In the genomic region with DNA sequence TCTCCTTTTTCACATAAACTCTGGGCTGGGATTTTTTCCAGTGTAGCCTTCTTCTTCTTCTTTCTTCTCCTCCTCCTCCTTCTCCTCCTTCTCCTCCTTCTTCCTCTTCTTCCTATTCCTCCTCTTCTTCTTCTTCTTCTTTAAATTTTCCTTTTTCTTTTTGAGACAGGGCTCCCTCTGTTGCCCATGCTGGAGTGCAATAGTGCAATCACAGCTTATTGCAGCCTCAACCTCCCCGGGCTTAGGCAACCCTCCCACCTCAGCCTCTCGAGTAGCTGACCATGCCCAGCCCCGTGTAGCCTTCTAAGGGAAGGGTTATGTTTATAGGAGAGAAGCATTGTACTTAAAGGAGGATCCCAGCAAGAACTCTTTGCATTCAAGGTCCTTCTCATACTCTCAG, we compare ENCODE assay signal across 18 cellular contexts. TPM values are rescaled to one million over a fixed set of nuclear protein-coding genes. Genes with fewer than 3 reads are reported as not detected.
A peak's percentile ranks its signal among the peaks of the same experiment; 100 is the strongest.
DNase-seq lines count a peak whose midpoint lies in the region; ATAC-seq and TF ChIP-seq lines count a peak whose summit lies in the region.
"Had no signal": no experiment of that assay in that cellular context is flagged by ENCODE, and none has a peak within 500 bp of the region (broad histone marks: within the 10 kb centered on the region; RNA-seq: fewer than 3 reads in every experiment).

No MANE protein-coding gene starts in this region.

- H3K4me2 ChIP-seq in HCT116 (ENCODE audit: low read length) (no peak overlapping the region), PC-3 (ENCODE audit: low read length) (0 out of 2 replicates have a peak overlapping the region, but pooled peaks have one; percentile 17)
- H3K4me2 ChIP-seq: BLaER1 had no signal

- H2AFZ ChIP-seq in HCT116 (ENCODE audit: low read depth, low read length, poor library complexity, severe bottlenecking): no peak overlapping the region
- H2AFZ ChIP-seq in PC-3 (ENCODE audit: low read length): no peak overlapping the region

- no peak overlapping the region for H3K4me3 ChIP-seq in BJ (ENCODE audit: low read depth, low read length)
- H3K4me3 ChIP-seq in HCT116 (replicated peaks in 1 of 2; ENCODE audit: low read depth in 1 of 2, low read length in 2 of 2): no peak overlapping the region
- no peak overlapping the region for H3K4me3 ChIP-seq in PC-3 (ENCODE audit: low read length)
- H3K4me3 ChIP-seq: BLaER1 had no signal

- no peak for TF ChIP-seq POLR2A in HCT116 (IDR thresholded peaks at IDR 0.05; ENCODE audit: borderline replicate concordance, extremely low read depth, insufficient read depth, insufficient read length)

- peaks cover 3% of the 10 kb centered on the region for H3K4me1 Mint-ChIP-seq in osteocyte (ENCODE audit: unreplicated experiment)

- no peaks in the 10 kb centered on the region for H3K9me3 Mint-ChIP-seq in osteocyte (ENCODE audit: unreplicated experiment)
- H3K9me3 Mint-ChIP-seq: CD8-positive, alpha-beta memory T cell had no signal

- H3K4me1 ChIP-seq in HCT116 (ENCODE audit: control insufficient read depth in 1 of 2, insufficient read depth in 2 of 2, low read length in 2 of 2) (no peaks in the 10 kb centered on the region), PC-3 (ENCODE audit: insufficient read depth, low read length) (peaks cover 12% of the 10 kb centered on the region)

- RAD21 ChIA-PET in HCT116 (lab: Charles Lee; ENCODE audit: low non-redundant PET in 1 of 2, low total read pairs in 2 of 2, uncharacterized antibody in 2 of 2, unreplicated experiment in 2 of 2): no interaction called here

- peaks cover 47% of the 10 kb centered on the region for H3K27me3 Mint-ChIP-seq in osteocyte (ENCODE audit: unreplicated experiment)

- TF ChIP-seq CTCF in BJ (IDR thresholded peaks at IDR 0.05; ENCODE audit: insufficient read depth, low read depth, low read length): 0 out of 2 replicates have a peak, but pooled peaks have one; percentile 13
- 0 out of 6 replicates have a peak, but pooled peaks of 1 of the 3 experiments have one; percentile 27 for TF ChIP-seq CTCF in HCT116 (IDR thresholded peaks at IDR 0.05 in 2 of 3, conservative IDR thresholded peaks at IDR 0.05 in 1 of 3; ENCODE audit: borderline replicate concordance in 1 of 3, insufficient read depth in 1 of 3, low read depth in 2 of 3, low read length in 2 of 3)
- no peak; the same call in 1 of the 2 replicates for TF ChIP-seq CTCF in PC-3 (conservative IDR thresholded peaks at IDR 0.05; ENCODE audit: low read depth, low read length)
- TF ChIP-seq CTCF in osteocyte (IDR thresholded peaks at IDR 0.05): no peak
- no peak for TF ChIP-seq CTCF in GM13976 (IDR thresholded peaks at IDR 0.05; ENCODE audit: borderline replicate concordance, control extremely low read depth, extremely low read depth, insufficient read depth, missing control alignments)

- H3K27ac ChIP-seq in HCT116 (ENCODE audit: low read depth, low read length) (no peak overlapping the region), PC-3 (ENCODE audit: low read length) (no peak overlapping the region)
- H3K27ac ChIP-seq: BLaER1 had no signal

- no peak for DNase-seq in BJ (ENCODE audit: low read depth)
- DNase-seq in HCT116 (ENCODE audit: low read depth, low spot score): no peak
- DNase-seq in PC-3: no peak
- DNase-seq in iris pigment epithelial cell (ENCODE audit: low read depth): peak; percentile 4
- no peak for DNase-seq in osteocyte (ENCODE audit: extremely low spot score, unreplicated experiment)
- no peak for DNase-seq in NCI-H345 (lab: John Stamatoyannopoulos, UW)
- DNase-seq in GM13976 (ENCODE audit: low spot score): no peak
- DNase-seq: CD8-positive, alpha-beta memory T cell; DND-41; GDM1; IMR-90; Kasumi-1; NCI-H187; NCI-H446 treated with DMSO at 0.1 percent for 48 hours had no signal

- intact Hi-C loops in HCT116 (cut with micrococcal nuclease): no loop called here
- intact Hi-C loops in PC-3 (cut with micrococcal nuclease): no loop called here

- in situ Hi-C loops in GM13976 (cut with MboI; ENCODE audit: low sequenced_read_pairs, unreplicated experiment): no loop called here

- no peak overlapping the region for H3K4me3 Mint-ChIP-seq in osteocyte (ENCODE audit: unreplicated experiment)
- H3K4me3 Mint-ChIP-seq: CD8-positive, alpha-beta memory T cell had no signal

- no peaks in the 10 kb centered on the region for H3K36me3 ChIP-seq in BJ (ENCODE audit: control insufficient read depth, insufficient read depth, low read length)
- H3K36me3 ChIP-seq in HCT116 (ENCODE audit: control insufficient read depth in 1 of 2, insufficient read depth in 2 of 2, low read length in 2 of 2): no peaks in the 10 kb centered on the region
- no peaks in the 10 kb centered on the region for H3K36me3 ChIP-seq in PC-3 (ENCODE audit: low read depth, low read length)
- H3K36me3 ChIP-seq: BLaER1 had no signal

- TF ChIP-seq RAD21 in HCT116 (IDR thresholded peaks at IDR 0.05; ENCODE audit: low read depth): peak; percentile 48

- CTCF ChIA-PET in BJ (lab: Yijun Ruan, JAX) (interaction anchor here (0.9 kb wide), 1 partner anchor 21 kb away, joined by 3 read pairs; no protein-coding TSS in a partner anchor), HCT116 (lab: Charles Lee) (no interaction called here), PC-3 (lab: Charles Lee) (no interaction called here)

- H3K36me3 Mint-ChIP-seq in osteocyte (ENCODE audit: unreplicated experiment): no peaks in the 10 kb centered on the region

- H3K9ac ChIP-seq in HCT116 (ENCODE audit: low read length) (no peak overlapping the region), PC-3 (ENCODE audit: low read length) (no peak overlapping the region)
- H3K9ac ChIP-seq: BLaER1 had no signal

- H3K9me3 ChIP-seq in HCT116 (ENCODE audit: control insufficient read depth in 1 of 2, insufficient read depth in 1 of 2, low read depth in 1 of 2, low read length in 2 of 2): no peaks in the 10 kb centered on the region
- no peaks in the 10 kb centered on the region for H3K9me3 ChIP-seq in PC-3 (ENCODE audit: low read length)
- H3K9me3 ChIP-seq: BLaER1 had no signal

- H3F3A ChIP-seq in PC-3 (ENCODE audit: low read length, unreplicated experiment): no peaks in the 10 kb centered on the region

- no peaks in the 10 kb centered on the region for H3K9me2 ChIP-seq in HCT116 (ENCODE audit: insufficient read depth)
- H3K9me2 ChIP-seq in PC-3 (replicated peaks; ENCODE audit: low read length): no peaks in the 10 kb centered on the region

- POLR2A ChIA-PET in BJ (lab: Charles Lee) (no interaction called here), HCT116 (lab: Charles Lee) (interaction anchor here (1.4 kb wide), 1 partner anchor 24 kb away, joined by 5 read pairs; a partner anchor contains a TSS), PC-3 (lab: Charles Lee; ENCODE audit: unreplicated experiment) (no interaction called here)

- H3K27me3 ChIP-seq in BJ (ENCODE audit: control insufficient read depth, insufficient read depth, low read length) (peaks cover 4% of the 10 kb centered on the region; the same call in 1 of the 2 replicates), HCT116 (ENCODE audit: insufficient read depth, low read length) (no peaks in the 10 kb centered on the region), PC-3 (ENCODE audit: low read length) (no peaks in the 10 kb centered on the region)

- H4K20me1 ChIP-seq in HCT116 (ENCODE audit: insufficient read depth) (no peaks in the 10 kb centered on the region), PC-3 (ENCODE audit: low read length) (no peaks in the 10 kb centered on the region)
- H4K20me1 ChIP-seq: BLaER1 had no signal

- no peak overlapping the region for H3K27ac Mint-ChIP-seq in osteocyte (ENCODE audit: unreplicated experiment)
- H3K27ac Mint-ChIP-seq: CD8-positive, alpha-beta memory T cell had no signal

- ATAC-seq in HCT116 (no peak), PC-3 (peak; percentile 31), HG02970 (IDR thresholded peaks at IDR 0.05; ENCODE audit: low FRiP score, unreplicated experiment) (no peak)
- ATAC-seq: Panc1, Right ventricle myocardium inferior had no signal

- H3K79me2 ChIP-seq in HCT116 (ENCODE audit: insufficient read depth, low read length): no peaks in the 10 kb centered on the region
- H3K79me2 ChIP-seq in PC-3 (ENCODE audit: low read length): no peaks in the 10 kb centered on the region

- BruUV-seq in HCT116 (replicated peaks; lab: Mats Ljungman, UMichigan) (no TSS peak), PC-3 (replicated peaks; lab: Mats Ljungman, UMichigan) (no TSS peak)

TF ChIP-seq in HCT116, 20 proteins besides CTCF, POLR2A, EP300 and RAD21 (continues in another document):
- no peak for TF ChIP-seq POLR2AphosphoS5 (IDR thresholded peaks at IDR 0.05; ENCODE audit: low read depth, low read length)
- TF ChIP-seq, protein P1, sequence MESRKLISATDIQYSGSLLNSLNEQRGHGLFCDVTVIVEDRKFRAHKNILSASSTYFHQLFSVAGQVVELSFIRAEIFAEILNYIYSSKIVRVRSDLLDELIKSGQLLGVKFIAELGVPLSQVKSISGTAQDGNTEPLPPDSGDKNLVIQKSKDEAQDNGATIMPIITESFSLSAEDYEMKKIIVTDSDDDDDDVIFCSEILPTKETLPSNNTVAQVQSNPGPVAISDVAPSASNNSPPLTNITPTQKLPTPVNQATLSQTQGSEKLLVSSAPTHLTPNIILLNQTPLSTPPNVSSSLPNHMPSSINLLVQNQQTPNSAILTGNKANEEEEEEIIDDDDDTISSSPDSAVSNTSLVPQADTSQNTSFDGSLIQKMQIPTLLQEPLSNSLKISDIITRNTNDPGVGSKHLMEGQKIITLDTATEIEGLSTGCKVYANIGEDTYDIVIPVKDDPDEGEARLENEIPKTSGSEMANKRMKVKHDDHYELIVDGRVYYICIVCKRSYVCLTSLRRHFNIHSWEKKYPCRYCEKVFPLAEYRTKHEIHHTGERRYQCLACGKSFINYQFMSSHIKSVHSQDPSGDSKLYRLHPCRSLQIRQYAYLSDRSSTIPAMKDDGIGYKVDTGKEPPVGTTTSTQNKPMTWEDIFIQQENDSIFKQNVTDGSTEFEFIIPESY (IDR thresholded peaks at IDR 0.05; ENCODE audit: extremely low read depth, insufficient replicate concordance, low read length): no peak
- TF ChIP-seq YY1 (IDR thresholded peaks at IDR 0.05; ENCODE audit: extremely low read depth, insufficient replicate concordance, low read depth, low read length): no peak
- no peak for TF ChIP-seq TCF7L2 (IDR thresholded peaks at IDR 0.05; ENCODE audit: borderline replicate concordance, extremely low read depth, insufficient read depth, insufficient read length)
- TF ChIP-seq CEBPB (IDR thresholded peaks at IDR 0.05; ENCODE audit: low read depth): no peak
- TF ChIP-seq EGR1 (IDR thresholded peaks at IDR 0.05; ENCODE audit: low read depth): no peak
- no peak for TF ChIP-seq CBX3 (IDR thresholded peaks at IDR 0.05; ENCODE audit: low read depth)
- no peak for TF ChIP-seq EZH2 (IDR thresholded peaks at IDR 0.05)

RNA-seq across cellular contexts. Expression of a gene that starts 24.0 kb away (rescaled TPM):
- 34.0 and 55.8 TPM in 2 replicates for polyA plus RNA-seq in BJ (2011; rRNA removed)
- polyA minus RNA-seq in BJ (2011; rRNA and poly(A)+ RNA removed): 34.0 and 39.0 TPM in 2 replicates
- 182 TPM for total RNA-seq in HCT116 (2021; ENCODE audit: unreplicated experiment)
- 54.4 and 70.8 TPM in 2 replicates for polyA plus RNA-seq in HCT116 (2012)
- total RNA-seq in PC-3 (2014; rRNA removed): 67.7 and 68.8 TPM in 2 replicates
- 84.6 and 105 TPM in 2 replicates for total RNA-seq in osteocyte

RNA-seq across cellular contexts. Expression of a gene that starts 41.3 kb away (rescaled TPM):
- polyA plus RNA-seq in BJ (2011; rRNA removed): 0.06 TPM in 1 of 2 replicates, not detected in the other
- not detected in 2 replicates for polyA minus RNA-seq in BJ (2011; rRNA and poly(A)+ RNA removed)
- total RNA-seq in HCT116 (2021; ENCODE audit: unreplicated experiment) (6.6 TPM), PC-3 (2014; rRNA removed) (2.5 and 8.1 TPM in 2 replicates), osteocyte (not detected in 2 replicates)
- polyA plus RNA-seq in HCT116 (2012): 3.9 and 5.8 TPM in 2 replicates
- total RNA-seq: IMR-90 had no signal
- polyA plus RNA-seq: CD8-positive, alpha-beta memory T cell; IMR-90 had no signal
